29 cellular contexts compared by ENCODE assay signal in the genomic region with DNA sequence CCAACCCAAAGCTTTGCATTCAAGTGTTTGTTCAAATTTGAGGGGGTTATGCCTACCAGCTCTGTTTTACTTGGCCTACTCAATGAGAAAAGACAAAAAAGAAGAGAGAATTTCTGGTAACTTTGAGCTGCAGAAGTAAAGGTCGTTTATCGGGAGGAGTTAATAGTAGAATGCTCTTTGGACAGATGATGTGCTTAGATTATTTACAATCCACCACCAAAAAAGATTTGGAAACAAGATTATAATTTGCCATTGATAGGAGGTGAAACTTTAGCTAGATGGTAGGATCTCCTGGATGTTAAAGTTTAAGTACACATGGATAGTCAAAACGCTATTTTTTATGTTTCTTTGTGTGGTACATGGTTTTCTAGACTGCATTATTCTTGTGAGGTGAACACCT.
"Had no signal": no experiment of that assay in that cellular context is flagged by ENCODE, and none has a peak within 500 bp of the region (broad histone marks: within the 10 kb centered on the region; RNA-seq: fewer than 3 reads in every experiment).

No MANE protein-coding gene starts in this region.

- H3K27me3 Mint-ChIP-seq: dendritic cell treated with granulocyte-macrophage colony-stimulating factor and Interleukin-4, amounts not matched to agents 40 ng/mL and 50 ng/mL, for 4 days had no signal

- H3K4me3 ChIP-seq: colonic mucosa, coronary artery, dorsolateral prefrontal cortex, esophagus muscularis mucosa, esophagus squamous epithelium, gastrocnemius medialis, gastroesophageal sphincter, heart left ventricle, heart right ventricle had no signal

- H3K27ac Mint-ChIP-seq: dendritic cell treated with granulocyte-macrophage colony-stimulating factor and Interleukin-4, amounts not matched to agents 40 ng/mL and 50 ng/mL, for 4 days; effector memory CD8-positive, alpha-beta T cell; endodermal cell had no signal

- H3K27ac ChIP-seq: colonic mucosa, coronary artery, dorsolateral prefrontal cortex, epithelial cell of prostate, esophagus muscularis mucosa, esophagus squamous epithelium, foreskin keratinocyte, gastrocnemius medialis, gastroesophageal sphincter, heart left ventricle, heart right ventricle had no signal

- H3K36me3 ChIP-seq: colonic mucosa, esophagus muscularis mucosa, esophagus squamous epithelium, gastrocnemius medialis, gastroesophageal sphincter, heart left ventricle, heart right ventricle had no signal

- ATAC-seq: effector memory CD8-positive, alpha-beta T cell; esophagus mucosa; foreskin keratinocyte; gastrocnemius medialis; gastroesophageal sphincter; heart left ventricle; heart right ventricle had no signal

- DNase-seq: colonic mucosa; cortex of kidney; dermis blood vessel endothelial cell; dorsolateral prefrontal cortex; effector CD4-positive, alpha-beta T cell; effector CD8-positive, alpha-beta T cell; effector memory CD4-positive, alpha-beta T cell; effector memory CD8-positive, alpha-beta T cell; endodermal cell; erythroblast; esophagus squamous epithelium; foreskin fibroblast; foreskin keratinocyte; foreskin melanocyte; gastrocnemius medialis; glutamatergic neuron; head of caudate nucleus; heart left ventricle; heart right ventricle had no signal

- H3K9me3 Mint-ChIP-seq: dendritic cell treated with granulocyte-macrophage colony-stimulating factor and Interleukin-4, amounts not matched to agents 40 ng/mL and 50 ng/mL, for 4 days; effector memory CD8-positive, alpha-beta T cell; endodermal cell had no signal

- FAIRE-seq: colon, endometrium, endothelial cell of umbilical vein, frontal cortex had no signal

- H3K27me3 ChIP-seq: colonic mucosa, dorsolateral prefrontal cortex, esophagus muscularis mucosa, esophagus squamous epithelium, foreskin keratinocyte, gastrocnemius medialis, gastroesophageal sphincter, heart right ventricle had no signal

- H3K4me1 ChIP-seq: colonic mucosa, esophagus muscularis mucosa, esophagus squamous epithelium, foreskin keratinocyte, gastrocnemius medialis, gastroesophageal sphincter, heart left ventricle, heart right ventricle had no signal

- H3K9me3 ChIP-seq: colonic mucosa, esophagus muscularis mucosa, esophagus squamous epithelium, gastrocnemius medialis, gastroesophageal sphincter, heart left ventricle, heart right ventricle had no signal

- H3K4me3 Mint-ChIP-seq: dendritic cell treated with granulocyte-macrophage colony-stimulating factor and Interleukin-4, amounts not matched to agents 40 ng/mL and 50 ng/mL, for 4 days; effector memory CD8-positive, alpha-beta T cell; endodermal cell had no signal
